Comparison of ENCODE assay signal across 1 cellular context in the genomic region with DNA sequence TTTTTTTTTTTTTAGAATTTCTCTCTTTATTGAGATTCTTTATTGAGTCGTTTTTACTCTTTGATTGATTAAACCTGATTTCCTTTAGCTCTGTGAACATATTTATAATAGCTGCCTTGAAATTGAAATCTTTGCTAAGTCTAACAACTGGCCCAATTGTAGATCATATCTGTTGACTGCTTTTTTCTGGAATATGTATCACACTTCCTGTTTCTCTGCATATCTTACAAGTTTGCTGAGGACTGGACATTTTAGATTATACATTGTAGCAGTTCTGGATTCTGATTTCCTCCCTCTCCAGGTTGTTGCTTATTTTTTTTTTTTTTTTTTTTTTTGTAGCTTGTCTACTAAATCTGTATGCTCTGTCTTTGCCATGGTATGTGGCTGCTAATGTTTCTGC.
TF ChIP-seq lines count a peak whose summit lies in the region.

No MANE protein-coding gene starts in this region.

TF ChIP-seq in K562, 482 proteins besides CTCF, POLR2A, EP300 and RAD21 (continued from another document):
- TF ChIP-seq TEAD4 (IDR thresholded peaks at IDR 0.05; ENCODE audit: low read length) = peak; percentile 85
- no peak for TF ChIP-seq TEAD4 (CRISPR knock-in tag; IDR thresholded peaks at IDR 0.05; ENCODE audit: borderline replicate concordance)
- no peak for TF ChIP-seq XRCC3 (IDR thresholded peaks at IDR 0.05)
- TF ChIP-seq, protein P1, sequence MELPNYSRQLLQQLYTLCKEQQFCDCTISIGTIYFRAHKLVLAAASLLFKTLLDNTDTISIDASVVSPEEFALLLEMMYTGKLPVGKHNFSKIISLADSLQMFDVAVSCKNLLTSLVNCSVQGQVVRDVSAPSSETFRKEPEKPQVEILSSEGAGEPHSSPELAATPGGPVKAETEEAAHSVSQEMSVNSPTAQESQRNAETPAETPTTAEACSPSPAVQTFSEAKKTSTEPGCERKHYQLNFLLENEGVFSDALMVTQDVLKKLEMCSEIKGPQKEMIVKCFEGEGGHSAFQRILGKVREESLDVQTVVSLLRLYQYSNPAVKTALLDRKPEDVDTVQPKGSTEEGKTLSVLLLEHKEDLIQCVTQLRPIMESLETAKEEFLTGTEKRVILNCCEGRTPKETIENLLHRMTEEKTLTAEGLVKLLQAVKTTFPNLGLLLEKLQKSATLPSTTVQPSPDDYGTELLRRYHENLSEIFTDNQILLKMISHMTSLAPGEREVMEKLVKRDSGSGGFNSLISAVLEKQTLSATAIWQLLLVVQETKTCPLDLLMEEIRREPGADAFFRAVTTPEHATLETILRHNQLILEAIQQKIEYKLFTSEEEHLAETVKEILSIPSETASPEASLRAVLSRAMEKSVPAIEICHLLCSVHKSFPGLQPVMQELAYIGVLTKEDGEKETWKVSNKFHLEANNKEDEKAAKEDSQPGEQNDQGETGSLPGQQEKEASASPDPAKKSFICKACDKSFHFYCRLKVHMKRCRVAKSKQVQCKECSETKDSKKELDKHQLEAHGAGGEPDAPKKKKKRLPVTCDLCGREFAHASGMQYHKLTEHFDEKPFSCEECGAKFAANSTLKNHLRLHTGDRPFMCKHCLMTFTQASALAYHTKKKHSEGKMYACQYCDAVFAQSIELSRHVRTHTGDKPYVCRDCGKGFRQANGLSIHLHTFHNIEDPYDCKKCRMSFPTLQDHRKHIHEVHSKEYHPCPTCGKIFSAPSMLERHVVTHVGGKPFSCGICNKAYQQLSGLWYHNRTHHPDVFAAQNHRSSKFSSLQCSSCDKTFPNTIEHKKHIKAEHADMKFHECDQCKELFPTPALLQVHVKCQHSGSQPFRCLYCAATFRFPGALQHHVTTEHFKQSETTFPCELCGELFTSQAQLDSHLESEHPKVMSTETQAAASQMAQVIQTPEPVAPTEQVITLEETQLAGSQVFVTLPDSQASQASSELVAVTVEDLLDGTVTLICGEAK (IDR thresholded peaks at IDR 0.05) = peak; percentile 88
- TF ChIP-seq, protein P1 (CRISPR knock-in tag; IDR thresholded peaks at IDR 0.05) = no peak
- TF ChIP-seq ETV1 (tag; conservative IDR thresholded peaks at IDR 0.05; ENCODE audit: low read depth) = peak; percentile 47; the same call in 1 of the 2 replicates
- peak; percentile 45 for TF ChIP-seq KLF16 (IDR thresholded peaks at IDR 0.05)
- TF ChIP-seq ZFX (CRISPR knock-in tag; IDR thresholded peaks at IDR 0.05) = no peak
- TF ChIP-seq KLF1 (tag; IDR thresholded peaks at IDR 0.05) = no peak
- peak; percentile 2 for TF ChIP-seq ZNF384 (IDR thresholded peaks at IDR 0.05; ENCODE audit: low read depth, low read length)
- peak in 1 of 2 experiments; percentile 34; a peak in 1 of 4 replicates for TF ChIP-seq HDAC1 (IDR thresholded peaks at IDR 0.05)
- 0 out of 2 replicates have a peak, but pooled peaks have one; percentile 14 for TF ChIP-seq TRIM25 (IDR thresholded peaks at IDR 0.05; ENCODE audit: borderline replicate concordance)
- TF ChIP-seq ZNF551 (CRISPR knock-in tag; IDR thresholded peaks at IDR 0.05) = no peak
- no peak for TF ChIP-seq CBX8 (IDR thresholded peaks at IDR 0.05; ENCODE audit: borderline replicate concordance, extremely low read depth, low read depth, low read length, poor library complexity, severe bottlenecking)
